ENCODE assay signal across 1 cellular context in genomic region chr2:193935114-193935513, GRCh38.
TF ChIP-seq lines count a peak whose summit lies in the region.

No MANE protein-coding gene starts in this region.

TF ChIP-seq in H1, 55 proteins besides CTCF, POLR2A, EP300 and RAD21:
- TF ChIP-seq JUND (IDR thresholded peaks at IDR 0.05; ENCODE audit: low read length) (no peak), RFX5 (IDR thresholded peaks at IDR 0.05; ENCODE audit: borderline replicate concordance, low read depth, low read length) (no peak), MAFK (IDR thresholded peaks at IDR 0.05; ENCODE audit: low read depth, low read length) (no peak), BCL11A (IDR thresholded peaks at IDR 0.05; ENCODE audit: low read depth in 2 of 2, low read length in 2 of 2) (no peak), GABPA (IDR thresholded peaks at IDR 0.05; ENCODE audit: borderline replicate concordance, insufficient read depth, low read length) (no peak)
